Comparison of ENCODE assay signal across 12 cellular contexts in genomic region chr17:79851461-79851817, GRCh38. TPM values are rescaled to one million over a fixed set of nuclear protein-coding genes. Genes with fewer than 3 reads are reported as not detected.
DNase-seq lines count a peak whose midpoint lies in the region; ATAC-seq and TF ChIP-seq lines count a peak whose summit lies in the region.
"Had no signal": no experiment of that assay in that cellular context is flagged by ENCODE, and none has a peak within 500 bp of the region (broad histone marks: within the 10 kb centered on the region; RNA-seq: fewer than 3 reads in every experiment).

No MANE protein-coding gene starts in this region.

- H3K36me3 Mint-ChIP-seq in osteocyte (ENCODE audit: unreplicated experiment) = no peaks in the 10 kb centered on the region
- H3K36me3 Mint-ChIP-seq: activated naive CD8-positive, alpha-beta T cell had no signal

- H3K27me3 Mint-ChIP-seq in osteocyte (ENCODE audit: unreplicated experiment) = peaks cover 3% of the 10 kb centered on the region

- TF ChIP-seq CTCF in body of pancreas (IDR thresholded peaks at IDR 0.05) = no peak
- no peak for TF ChIP-seq CTCF in prostate gland (IDR thresholded peaks at IDR 0.05)
- no peak for TF ChIP-seq CTCF in osteocyte (IDR thresholded peaks at IDR 0.05)

- H3K9me3 Mint-ChIP-seq in osteocyte (ENCODE audit: unreplicated experiment) = no peaks in the 10 kb centered on the region
- H3K9me3 Mint-ChIP-seq: CD8-positive, alpha-beta memory T cell had no signal

- intact Hi-C loops in body of pancreas (cut with DNase I) (no loop called here), prostate gland (cut with DNase I) (no loop called here)

- H3K9me3 ChIP-seq in body of pancreas (no peaks in the 10 kb centered on the region), prostate gland (no peaks in the 10 kb centered on the region)

- no peak overlapping the region for H3K4me3 Mint-ChIP-seq in osteocyte (ENCODE audit: unreplicated experiment)
- H3K4me3 Mint-ChIP-seq: activated naive CD8-positive, alpha-beta T cell had no signal

- TF ChIP-seq POLR2A in body of pancreas (IDR thresholded peaks at IDR 0.05) = no peak
- TF ChIP-seq POLR2A in prostate gland (IDR thresholded peaks at IDR 0.05) = no peak

- H3K27me3 ChIP-seq in body of pancreas = no peaks in the 10 kb centered on the region
- H3K27me3 ChIP-seq in prostate gland (replicated peaks; ENCODE audit: insufficient read depth) = no peaks in the 10 kb centered on the region

- no peak overlapping the region for H3K27ac Mint-ChIP-seq in osteocyte (ENCODE audit: unreplicated experiment)
- H3K27ac Mint-ChIP-seq: activated naive CD8-positive, alpha-beta T cell had no signal

- peaks cover 11% of the 10 kb centered on the region for H3K4me1 Mint-ChIP-seq in osteocyte (ENCODE audit: unreplicated experiment)

- DNase-seq in H4 (ENCODE audit: low spot score) (peak; percentile 57), NCI-H2029 (lab: John Stamatoyannopoulos, UW) (peak; percentile 58), body of pancreas (peak; percentile 57 to 80 (median 76)), prostate gland (ENCODE audit: low spot score) (peak; percentile 71), osteocyte (ENCODE audit: extremely low spot score, unreplicated experiment) (no peak), NCI-H526 treated with DMSO at 0.1 percent for 48 hours (lab: John Stamatoyannopoulos, UW) (no peak)
- DNase-seq in stimulated activated CD4-positive, alpha-beta T cell treated with anti-CD3 and anti-CD28 coated beads, Interleukin-15, amount 100 ng/mL, for 24 hours = no peak
- no peak for DNase-seq in activated effector memory CD4-positive, alpha-beta T cell treated with anti-CD3 and anti-CD28 coated beads, Interleukin-2, amount 50 U/mL, for 16 hours
- DNase-seq: CD8-positive, alpha-beta memory T cell; OCI-M1 had no signal

- no peak overlapping the region for H3K4me3 ChIP-seq in body of pancreas
- H3K4me3 ChIP-seq in prostate gland = no peak overlapping the region

- H3K36me3 ChIP-seq in body of pancreas (replicated peaks in 1 of 2; ENCODE audit: insufficient read depth in 1 of 2, low read depth in 2 of 2) (no peaks in the 10 kb centered on the region), prostate gland (no peaks in the 10 kb centered on the region)

- peak; percentile 59 for ATAC-seq in body of pancreas
- ATAC-seq: right cardiac atrium had no signal

- no peaks in the 10 kb centered on the region for H3K4me1 ChIP-seq in body of pancreas
- no peaks in the 10 kb centered on the region for H3K4me1 ChIP-seq in prostate gland (replicated peaks)

- H3K27ac ChIP-seq in body of pancreas (peak overlapping the region in 2 of 4 donors; percentile 14 to 54), prostate gland (no peak overlapping the region)

- 32 to 61% methylated on average over 11 of the region's 11 CpGs for WGBS in body of pancreas, 2 donors
- WGBS in prostate gland = 51% methylated on average over 11 of the region's 11 CpGs

RNA-seq across cellular contexts. Expression of gene CBX4, which starts 12.2 kb away (rescaled TPM):
- 16.0 and 18.7 TPM in 2 replicates for total RNA-seq in H4 (2014; rRNA removed; shearing (Covaris generic))
- total RNA-seq in body of pancreas (10 to 100 TPM; 15.6 to 17.8 TPM), prostate gland (10 to 100 TPM; 28.0 to 28.5 TPM), osteocyte (21.4 and 23.2 TPM in 2 replicates)

RNA-seq across cellular contexts. Expression of gene CBX8, which starts 54.6 kb away (rescaled TPM):
- total RNA-seq in H4 (2014; rRNA removed; shearing (Covaris generic)) = 7.0 and 14.6 TPM in 2 replicates
- total RNA-seq in body of pancreas (1 to 10 TPM; 1.6 to 1.8 TPM), prostate gland (1 to 10 TPM; 4.7 to 4.8 TPM), osteocyte (5.4 and 6.3 TPM in 2 replicates)

Comparison
In these comparisons a context has a peak if more than half of its experiments do, and no peak if none do; other contexts are left out.
1. DNase-seq: peak in H4 (single experiment), NCI-H2029 (single experiment), body of pancreas (4 of 4) and prostate gland (single experiment); none in stimulated activated CD4-positive, alpha-beta T cell treated with anti-CD3 and anti-CD28 coated beads, Interleukin-15, amount 100 ng/mL, for 24 hours (single experiment), osteocyte (single experiment), NCI-H526 treated with DMSO at 0.1 percent for 48 hours (single experiment) and activated effector memory CD4-positive, alpha-beta T cell treated with anti-CD3 and anti-CD28 coated beads, Interleukin-2, amount 50 U/mL, for 16 hours (single experiment).